17 cellular contexts compared by ENCODE assay signal in the genomic region with DNA sequence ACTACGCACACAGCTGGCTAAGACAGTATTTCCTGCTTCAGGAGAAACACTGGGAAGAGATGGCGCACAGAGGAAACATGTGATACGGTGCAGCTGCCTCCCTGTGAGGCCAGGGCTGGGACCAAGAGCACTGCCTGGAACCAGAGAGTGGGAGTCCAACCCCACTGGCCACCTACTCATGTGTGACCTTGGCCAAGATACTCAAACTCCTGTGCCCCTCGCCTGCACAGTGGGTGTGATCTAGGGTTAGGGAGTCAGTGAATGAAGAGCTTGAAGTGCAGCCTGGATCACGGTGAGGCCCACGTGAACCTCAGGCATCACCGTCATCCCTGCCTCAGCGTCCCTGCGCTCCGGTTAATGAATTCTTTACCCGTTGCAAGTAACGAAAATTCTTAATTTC.
"Had no signal": no experiment of that assay in that cellular context is flagged by ENCODE, and none has a peak within 500 bp of the region (broad histone marks: within the 10 kb centered on the region; RNA-seq: fewer than 3 reads in every experiment).

No MANE protein-coding gene starts in this region.

- H3K4me1 ChIP-seq: colonic mucosa, esophagus muscularis mucosa, psoas muscle had no signal

- ATAC-seq: left colon; natural killer cell treated with Interleukin-12 subunit alpha and Interleukin-12 subunit beta and Interleukin-15 and Interleukin-18, amount 100 ng/mL, for 72 hours; psoas muscle; stimulated activated naive B cell treated with anti-CD40 and anti-IgM and Interleukin-4, amounts not matched to agents 10 μg/mL and 1 μg/mL and 100 μg/mL, for 72 hours; stimulated activated naive CD8-positive, alpha-beta T cell treated with anti-CD3 and anti-CD28 coated beads, Interleukin-15, amount 100 ng/mL, for 72 hours had no signal

- DNase-seq: cerebellar nuclear complex; colonic mucosa; effector memory CD4-positive, alpha-beta T cell; immature natural killer cell; left colon; psoas muscle; sigmoid colon; stimulated activated CD4-positive, alpha-beta T cell treated with anti-CD3 and anti-CD28 coated beads, Interleukin-2, amount 100 ng/mL, for 24 hours; stimulated activated CD4-positive, alpha-beta T cell treated with anti-CD3 and anti-CD28 coated beads, Interleukin-4, amount 100 ng/mL, for 4 hours; stimulated activated naive B cell treated with anti-CD40 and anti-IgM and Interleukin-4, amounts not matched to agents 10 μg/mL and 1 μg/mL and 100 μg/mL, for 72 hours; stimulated activated naive CD8-positive, alpha-beta T cell treated with anti-CD3 and anti-CD28 coated beads, Interleukin-15, amount 100 ng/mL, for 72 hours; trophoblast cell had no signal

- H3K27me3 ChIP-seq: colonic mucosa, esophagus muscularis mucosa, neutrophil, sigmoid colon had no signal

- H3K36me3 ChIP-seq: colonic mucosa had no signal

- H3K27ac ChIP-seq: colonic mucosa, epithelial cell of prostate, esophagus muscularis mucosa, neutrophil, psoas muscle, sigmoid colon, skin epidermis had no signal

- H3K4me3 ChIP-seq: colonic mucosa, esophagus muscularis mucosa, psoas muscle, sigmoid colon, skin epidermis had no signal

- H3K9me3 ChIP-seq: colonic mucosa, esophagus muscularis mucosa, neutrophil, psoas muscle, sigmoid colon had no signal
